ENCODE assay signal across 27 cellular contexts in the genomic region with DNA sequence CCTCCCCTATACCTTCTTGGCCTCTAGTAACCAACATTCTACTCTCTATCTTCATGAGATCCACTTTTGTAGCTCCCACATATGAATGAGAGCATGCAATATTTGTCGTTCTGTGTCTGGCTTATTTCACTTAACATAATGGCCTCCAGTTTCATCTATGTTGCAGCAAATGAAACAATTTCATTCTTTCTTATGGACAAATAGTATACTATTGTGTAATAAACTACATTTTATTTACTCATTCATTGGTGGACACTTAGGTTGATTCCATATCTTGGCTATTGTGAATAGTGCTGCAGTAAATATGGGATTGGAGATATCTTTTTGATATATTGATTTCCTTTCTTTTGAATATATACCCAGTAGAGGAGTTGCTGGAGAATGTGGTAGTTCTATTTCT.
"Had no signal": no experiment of that assay in that cellular context is flagged by ENCODE, and none has a peak within 500 bp of the region (broad histone marks: within the 10 kb centered on the region; RNA-seq: fewer than 3 reads in every experiment).

No MANE protein-coding gene starts in this region.

- H3K36me3 ChIP-seq: stomach, suprapubic skin, thoracic aorta, thyroid gland, tibial artery, tibial nerve, transverse colon, upper lobe of left lung, upper lobe of right lung, uterus, vagina had no signal

- H3K27me3 ChIP-seq: testis, thyroid gland, tibial nerve, transverse colon, upper lobe of left lung, upper lobe of right lung, vagina had no signal

- ATAC-seq: stimulated activated effector memory CD8-positive, alpha-beta T cell treated with anti-CD3 and anti-CD28 coated beads, Interleukin-12 subunit alpha, Interleukin-12 subunit beta, amount 100 ng/mL, for 72 hours; stimulated activated memory B cell treated with anti-CD40 and anti-IgM and Interleukin-4, amounts not matched to agents 10 μg/mL and 1 μg/mL and 100 μg/mL, for 72 hours; stimulated activated naive B cell treated with anti-CD40 and anti-IgM and Interleukin-4, amounts not matched to agents 10 μg/mL and 1 μg/mL and 100 μg/mL, for 72 hours; stimulated activated naive CD8-positive, alpha-beta T cell treated with anti-CD3 and anti-CD28 coated beads, Interleukin-15, amount 100 ng/mL, for 72 hours; stimulated activated naive CD8-positive, alpha-beta T cell treated with anti-CD3 and anti-CD28 coated beads, Interleukin-15, Interleukin-2, amounts not matched to agents 100 U/mL and 50 U/mL, for 24 hours; upper lobe of right lung had no signal

- H3K9me3 ChIP-seq: stomach, suprapubic skin, testis, thoracic aorta, thyroid gland, tibial artery, transverse colon, upper lobe of left lung, upper lobe of right lung, uterus, vagina had no signal

- H3K27ac ChIP-seq: stomach, suprapubic skin, testis, thoracic aorta, thyroid gland, tibial artery, tibial nerve, transverse colon, upper lobe of left lung, upper lobe of right lung, uterus, vagina had no signal

- H3K4me1 ChIP-seq: stomach, suprapubic skin, thyroid gland, tibial artery, tibial nerve, transverse colon, upper lobe of left lung, upper lobe of right lung, uterus, vagina had no signal

- H3K4me3 ChIP-seq: stomach, suprapubic skin, testis, thoracic aorta, thyroid gland, tibial artery, tibial nerve, transverse colon, upper lobe of left lung, upper lobe of right lung, uterus, vagina had no signal

- FAIRE-seq: urothelium cell line had no signal

- DNase-seq: stimulated activated CD4-positive, alpha-beta T cell treated with anti-CD3 and anti-CD28 coated beads, Interleukin-2, amount 100 ng/mL, for 48 hours; stimulated activated CD4-positive, alpha-beta T cell treated with anti-CD3 and anti-CD28 coated beads, Interleukin-4, amount 100 ng/mL, for 1 hour; stimulated activated CD4-positive, alpha-beta T cell treated with anti-CD3 and anti-CD28 coated beads, Interleukin-4, amount 100 ng/mL, for 24 hours; stimulated activated CD4-positive, alpha-beta T cell treated with anti-CD3 and anti-CD28 coated beads, Interleukin-4, amount 100 ng/mL, for 4 hours; stimulated activated CD8-positive, alpha-beta memory T cell treated with anti-CD3 and anti-CD28 coated beads, Interleukin-4, amount 100 ng/mL, for 48 hours; stimulated activated naive B cell treated with anti-CD40 and anti-IgM and Interleukin-4, amounts not matched to agents 10 μg/mL and 1 μg/mL and 100 μg/mL, for 72 hours; stimulated activated naive CD4-positive, alpha-beta T cell; stimulated activated naive CD4-positive, alpha-beta T cell treated with Interleukin-2 at 50 U/mL for 16 hours; stimulated activated naive CD8-positive, alpha-beta T cell treated with anti-CD3 and anti-CD28 coated beads, Interleukin-15, amount 100 ng/mL, for 72 hours; stimulated activated naive CD8-positive, alpha-beta T cell treated with anti-CD3 and anti-CD28 coated beads, Interleukin-15, Interleukin-2, amounts not matched to agents 100 U/mL and 50 U/mL, for 24 hours; stomach; substantia nigra; testis; thyroid gland; tibial artery; transverse colon; trophoblast cell; upper lobe of left lung; upper lobe of right lung; uterus had no signal
